In the genomic region with DNA sequence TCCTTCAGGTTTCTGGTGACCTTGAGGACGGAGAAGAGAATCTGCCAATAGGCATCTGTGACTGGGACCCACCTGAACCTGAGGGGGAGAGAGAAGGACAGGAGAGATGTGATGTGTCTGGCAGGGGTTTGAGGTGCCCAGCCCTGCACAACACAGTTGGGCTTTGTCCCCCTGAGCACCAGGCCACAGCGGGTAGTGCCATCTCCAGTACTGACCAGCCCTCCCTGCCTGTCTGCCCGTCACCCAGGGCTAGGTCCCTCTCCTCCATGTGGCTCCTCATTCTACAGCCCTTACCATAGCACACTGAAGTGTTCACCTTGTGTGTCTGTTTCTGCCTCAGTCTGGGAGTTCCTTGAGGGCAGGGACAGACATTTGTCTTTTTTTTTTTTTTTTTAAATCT, we compare ENCODE assay signal across 14 cellular contexts.
"Had no signal": no experiment of that assay in that cellular context is flagged by ENCODE, and none has a peak within 500 bp of the region (broad histone marks: within the 10 kb centered on the region; RNA-seq: fewer than 3 reads in every experiment).

No MANE protein-coding gene starts in this region.

- H3K4me3 Mint-ChIP-seq: activated B cell treated with CpG ODN at 0.5 μM for 24 hours; activated CD4-positive, alpha-beta T cell treated with anti-CD3 and anti-CD28 coated beads for 36 hours; activated naive CD8-positive, alpha-beta T cell treated with anti-CD3 and anti-CD28 coated beads, Interleukin-2, amount 50 U/mL, for 24 hours; nephron had no signal

- H3K27ac Mint-ChIP-seq: activated B cell treated with CpG ODN at 0.5 μM for 24 hours; activated CD4-positive, alpha-beta T cell treated with anti-CD3 and anti-CD28 coated beads for 36 hours; activated naive CD8-positive, alpha-beta T cell treated with anti-CD3 and anti-CD28 coated beads, Interleukin-2, amount 50 U/mL, for 24 hours; activated T-helper 2 cell treated with anti-CD3 and anti-CD28 coated beads, Interferon-gamma antibody, Interleukin-2, Interleukin-4, amounts not matched to agents 10 μg/mL and 5 μg/mL and 100 μg/mL, durations not matched to agents 14 hours and 24 hours and 36 hours; nephron had no signal

- H3K4me1 Mint-ChIP-seq: activated B cell treated with CpG ODN at 0.5 μM for 24 hours, nephron had no signal

- H3K9me3 Mint-ChIP-seq: activated B cell treated with CpG ODN at 0.5 μM for 24 hours; activated naive CD8-positive, alpha-beta T cell treated with anti-CD3 and anti-CD28 coated beads, Interleukin-2, amount 50 U/mL, for 24 hours; activated T-helper 2 cell treated with anti-CD3 and anti-CD28 coated beads, Interferon-gamma antibody, Interleukin-2, Interleukin-4, amounts not matched to agents 10 μg/mL and 5 μg/mL and 100 μg/mL, durations not matched to agents 14 hours and 24 hours and 36 hours; nephron had no signal

- H3K27me3 Mint-ChIP-seq: activated B cell treated with CpG ODN at 0.5 μM for 24 hours; activated CD4-positive, alpha-beta T cell treated with anti-CD3 and anti-CD28 coated beads for 36 hours; activated naive CD8-positive, alpha-beta T cell treated with anti-CD3 and anti-CD28 coated beads, Interleukin-2, amount 50 U/mL, for 24 hours had no signal

- DNase-seq: activated B cell treated with CpG ODN at 0.5 μM for 24 hours; activated CD4-positive, alpha-beta T cell treated with anti-CD3 and anti-CD28 coated beads for 36 hours; activated CD4-positive, alpha-beta T cell treated with anti-CD3 and anti-CD28 coated beads, Interleukin-2, amount 50 U/mL, for 4 hours; activated naive CD4-positive, alpha-beta T cell treated with anti-CD3 and anti-CD28 coated beads, Interleukin-2, amount 50 U/mL, for 16 hours; activated naive CD8-positive, alpha-beta T cell treated with anti-CD3 and anti-CD28 coated beads, Interleukin-2, amount 50 U/mL, for 24 hours; foreskin keratinocyte; kidney glomerular epithelial cell; left lung; right cardiac atrium; stimulated activated CD4-positive, alpha-beta T cell treated with anti-CD3 and anti-CD28 coated beads, Interleukin-4, amount 100 ng/mL, for 4 hours; T-helper 1 cell; transverse colon had no signal

- ATAC-seq: activated CD4-positive, alpha-beta T cell treated with anti-CD3 and anti-CD28 coated beads for 36 hours; activated naive CD8-positive, alpha-beta T cell treated with anti-CD3 and anti-CD28 coated beads, Interleukin-2, amount 50 U/mL, for 24 hours; foreskin keratinocyte; left lung; right cardiac atrium had no signal
